Comparison of ENCODE assay signal across 1 cellular context in genomic region chr6:364609-365540, GRCh38.
TF ChIP-seq lines count a peak whose summit lies in the region.

No MANE protein-coding gene starts in this region.

TF ChIP-seq in GM12878, 131 proteins besides CTCF, POLR2A, EP300 and RAD21 (continues in another document):
- TF ChIP-seq ZZZ3 (IDR thresholded peaks at IDR 0.05; ENCODE audit: control insufficient read depth, insufficient read length, low read depth) (no peak), NFIC (IDR thresholded peaks at IDR 0.05; ENCODE audit: low read depth, low read length) (no peak), MYB (IDR thresholded peaks at IDR 0.05; ENCODE audit: borderline replicate concordance, low read depth, low read length) (peak; percentile 80; the same call in 1 of the 2 replicates), SUPT20H (IDR thresholded peaks at IDR 0.05; ENCODE audit: borderline replicate concordance, control insufficient read depth, low read depth, low read length) (no peak), RB1 (IDR thresholded peaks at IDR 0.05; ENCODE audit: borderline replicate concordance) (no peak), PAX8 (IDR thresholded peaks at IDR 0.05) (0 out of 2 replicates have a peak, but pooled peaks have one; percentile 5), CEBPB (IDR thresholded peaks at IDR 0.05; ENCODE audit: borderline replicate concordance in 1 of 2, low read depth in 2 of 2, low read length in 2 of 2) (peak in 1 of 2 experiments; percentile 56; a peak in 1 of 4 replicates), NKRF (conservative IDR thresholded peaks at IDR 0.05) (peak; percentile 63), CBX3 (IDR thresholded peaks at IDR 0.05; ENCODE audit: borderline replicate concordance, low read depth) (no peak), TAF1 (IDR thresholded peaks at IDR 0.05; ENCODE audit: borderline replicate concordance, low read depth, low read length) (0 out of 2 replicates have a peak, but pooled peaks have one; percentile 33), KLF5 (IDR thresholded peaks at IDR 0.05; ENCODE audit: partially characterized antibody) (peak; percentile 53), MLLT1 (IDR thresholded peaks at IDR 0.05) (no peak), BACH1 (IDR thresholded peaks at IDR 0.05; ENCODE audit: borderline replicate concordance) (peak; percentile 22; the same call in 1 of the 2 replicates), HDAC6 (IDR thresholded peaks at IDR 0.05; ENCODE audit: unreplicated experiment) (no peak), POLR2AphosphoS2 (IDR thresholded peaks at IDR 0.05; ENCODE audit: low read depth, low read length) (no peak), GATAD2B (conservative IDR thresholded peaks at IDR 0.05; ENCODE audit: low read depth) (peak; percentile 57), RAD51 (IDR thresholded peaks at IDR 0.05) (peak; percentile 34; the same call in 1 of the 2 replicates), KDM1A (IDR thresholded peaks at IDR 0.05; ENCODE audit: borderline replicate concordance) (no peak), DPF2 (IDR thresholded peaks at IDR 0.05) (peak; percentile 82), PRDM15 (CRISPR knock-in tag; IDR thresholded peaks at IDR 0.05) (no peak), BCL3 (IDR thresholded peaks at IDR 0.05; ENCODE audit: borderline replicate concordance, insufficient read depth, low read depth, low read length, poor library complexity, severe bottlenecking) (peak; percentile 30), RELB (IDR thresholded peaks at IDR 0.05; ENCODE audit: low read depth) (peak; percentile 75), CBX5 (IDR thresholded peaks at IDR 0.05; ENCODE audit: low read depth) (no peak), SIN3A (IDR thresholded peaks at IDR 0.05; ENCODE audit: low read depth, low read length) (0 out of 2 replicates have a peak, but pooled peaks have one; percentile 65), MAX (IDR thresholded peaks at IDR 0.05; ENCODE audit: low read depth, low read length) (no peak), ZNF384 (IDR thresholded peaks at IDR 0.05; ENCODE audit: borderline replicate concordance, low read depth, low read length) (peak; percentile 98), NR2C2 (IDR thresholded peaks at IDR 0.05; ENCODE audit: borderline replicate concordance, control insufficient read depth, insufficient read length, low read depth) (no peak), TCF3 (IDR thresholded peaks at IDR 0.05; ENCODE audit: borderline replicate concordance, insufficient read depth, low read depth, low read length) (0 out of 2 replicates have a peak, but pooled peaks have one; percentile 65), IKZF2 (IDR thresholded peaks at IDR 0.05) (peak; percentile 68 to 70; a peak in 3 of 4 replicates), SKIL (IDR thresholded peaks at IDR 0.05; ENCODE audit: low read depth, poor library complexity, severe bottlenecking) (peak; percentile 66), ZBTB40 (IDR thresholded peaks at IDR 0.05; ENCODE audit: borderline replicate concordance) (peak; percentile 50; the same call in 1 of the 2 replicates), CHD2 (IDR thresholded peaks at IDR 0.05; ENCODE audit: borderline replicate concordance, low read depth, low read length) (no peak), STAT3 (IDR thresholded peaks at IDR 0.05; ENCODE audit: low read depth, low read length) (no peak), ZNF592 (IDR thresholded peaks at IDR 0.05) (peak; percentile 73; the same call in 1 of the 2 replicates), TCF12 (IDR thresholded peaks at IDR 0.05; ENCODE audit: low read depth, low read length) (peak; percentile 87), IRF4 (IDR thresholded peaks at IDR 0.05; ENCODE audit: low read depth, low read length) (0 out of 2 replicates have a peak, but pooled peaks have one; percentile 40)
